ENCODE assay signal across 37 cellular contexts in genomic region chr1:201643835-201644104, GRCh38.
"Had no signal": no experiment of that assay in that cellular context is flagged by ENCODE, and none has a peak within 500 bp of the region (broad histone marks: within the 10 kb centered on the region; RNA-seq: fewer than 3 reads in every experiment).

No MANE protein-coding gene starts in this region.

- DNase-seq: activated B cell treated with CpG ODN at 0.5 μM for 24 hours; activated CD4-positive, alpha-beta memory T cell treated with anti-CD3 and anti-CD28 coated beads for 36 hours; activated CD4-positive, alpha-beta T cell treated with anti-CD3 and anti-CD28 coated beads for 4 hours; activated CD4-positive, alpha-beta T cell treated with anti-CD3 and anti-CD28 coated beads, Interleukin-2, amount 50 U/mL, for 1 hour; activated CD4-positive, CD25-positive, alpha-beta regulatory T cell treated with anti-CD3 and anti-CD28 coated beads, Interleukin-2, amount 50 U/mL, for 72 hours; activated CD8-positive, alpha-beta memory T cell treated with anti-CD3 and anti-CD28 coated beads, Interleukin-2, amount 50 U/mL, for 4 hours; activated gamma-delta T cell treated with Interleukin-2 at 50 U/mL for 16 hours; activated naive CD4-positive, alpha-beta T cell treated with anti-CD3 and anti-CD28 coated beads for 36 hours; activated T-cell treated with anti-CD3 and anti-CD28 coated beads for 4 hours; activated T-cell treated with anti-CD3 and anti-CD28 coated beads, Interleukin-2, amount 50 U/mL, for 4 hours; adrenal gland; anterior cingulate cortex; caudate nucleus; cerebellar nuclear complex; MM.1S; NCI-H1092 treated with DMSO at 0.1 percent for 48 hours; NCI-H1417; NCI-H187 treated with DMSO at 0.1 percent for 48 hours; NCI-H2081; NCI-H510A; NCI-H526; NCI-H748 treated with DMSO at 0.1 percent for 48 hours; NK-92 treated with Interleukin-12 subunit alpha and Interleukin-12 subunit beta, amount 100 ng/mL, for 24 hours; PC-3; Peyer's patch; RPMI8226; SHP77 treated with DMSO at 0.1 percent for 48 hours; SW 1271; T-helper 1 cell; T-helper 2 cell; T-helper 9 cell had no signal

- H3K4me2 ChIP-seq: KMS-11 had no signal

- ATAC-seq: activated naive CD4-positive, alpha-beta T cell treated with anti-CD3 and anti-CD28 coated beads, Interleukin-2, amount 50 U/mL, for 72 hours; activated T-cell treated with anti-CD3 and anti-CD28 coated beads, Interleukin-2, amount 50 U/mL, for 4 hours; PC-3 had no signal

- H3K9me3 Mint-ChIP-seq: activated B cell treated with CpG ODN at 0.5 μM for 24 hours; activated CD4-positive, alpha-beta memory T cell treated with anti-CD3 and anti-CD28 coated beads for 36 hours; activated naive CD4-positive, alpha-beta T cell treated with anti-CD3 and anti-CD28 coated beads for 36 hours; activated naive CD4-positive, alpha-beta T cell treated with anti-CD3 and anti-CD28 coated beads, Interleukin-2, amount 50 U/mL, for 72 hours; activated T-cell treated with anti-CD3 and anti-CD28 coated beads, Interleukin-2, amount 50 U/mL, for 4 hours; activated T-helper 1 cell treated with anti-CD3 and anti-CD28 coated beads, Interleukin-12 subunit alpha, Interleukin-12 subunit beta, Interleukin-2, Interleukin-4 antibody, amounts not matched to agents 30 ng/mL and 10 ng/mL and 1 ng/mL, durations not matched to agents 14 hours and 24 hours and 36 hours had no signal

- H3K9me3 ChIP-seq: adrenal gland, Peyer's patch, SJSA1 had no signal

- H3K36me3 Mint-ChIP-seq: activated CD4-positive, alpha-beta memory T cell treated with anti-CD3 and anti-CD28 coated beads for 36 hours; activated naive CD4-positive, alpha-beta T cell treated with anti-CD3 and anti-CD28 coated beads, Interleukin-2, amount 50 U/mL, for 72 hours had no signal

- H3K9ac ChIP-seq: KMS-11 had no signal

- H3K27ac Mint-ChIP-seq: activated B cell treated with CpG ODN at 0.5 μM for 24 hours; activated CD4-positive, alpha-beta memory T cell treated with anti-CD3 and anti-CD28 coated beads for 36 hours; activated naive CD4-positive, alpha-beta T cell treated with anti-CD3 and anti-CD28 coated beads for 36 hours; activated naive CD4-positive, alpha-beta T cell treated with anti-CD3 and anti-CD28 coated beads, Interleukin-2, amount 50 U/mL, for 72 hours; activated T-helper 1 cell treated with anti-CD3 and anti-CD28 coated beads, Interleukin-12 subunit alpha, Interleukin-12 subunit beta, Interleukin-2, Interleukin-4 antibody, amounts not matched to agents 30 ng/mL and 10 ng/mL and 1 ng/mL, durations not matched to agents 14 hours and 24 hours and 36 hours had no signal

- H3K4me3 ChIP-seq: adrenal gland, Peyer's patch, SJSA1 had no signal

- H3K4me3 Mint-ChIP-seq: activated B cell treated with CpG ODN at 0.5 μM for 24 hours; activated CD4-positive, alpha-beta memory T cell treated with anti-CD3 and anti-CD28 coated beads for 36 hours; activated naive CD4-positive, alpha-beta T cell treated with anti-CD3 and anti-CD28 coated beads for 36 hours; activated T-cell treated with anti-CD3 and anti-CD28 coated beads, Interleukin-2, amount 50 U/mL, for 4 hours; activated T-helper 1 cell treated with anti-CD3 and anti-CD28 coated beads, Interleukin-12 subunit alpha, Interleukin-12 subunit beta, Interleukin-2, Interleukin-4 antibody, amounts not matched to agents 30 ng/mL and 10 ng/mL and 1 ng/mL, durations not matched to agents 14 hours and 24 hours and 36 hours had no signal

- H3K27ac ChIP-seq: adrenal gland, KMS-11, Peyer's patch, SJSA1, VCaP had no signal

- H3K27me3 ChIP-seq: adrenal gland, Peyer's patch, SJSA1 had no signal

- FAIRE-seq: bronchial epithelial cell had no signal

- H3K36me3 ChIP-seq: adrenal gland, Peyer's patch had no signal
